ENCODE assay signal across 8 cellular contexts in genomic region chr6:152636675-152637421, GRCh38. TPM values are rescaled to one million over a fixed set of nuclear protein-coding genes. Genes with fewer than 3 reads are reported as not detected.
DNase-seq lines count a peak whose midpoint lies in the region; ATAC-seq, FAIRE-seq and TF ChIP-seq lines count a peak whose summit lies in the region.

Gene SYNE1 (minus strand): TSS chr6:152637362. CDS start chr6:152628331, 9,031 bp downstream.

- ATAC-seq in HG02938 (IDR thresholded peaks at IDR 0.05; ENCODE audit: unreplicated experiment) = peak; percentile 28
- ATAC-seq in activated T-cell treated with anti-CD3 and anti-CD28 coated beads, Interleukin-2, amount 50 U/mL, for 72 hours (replicated peaks in 1 of 2) = peak; percentile 72 to 78

- peak within 1 kb of the TSS; percentile 76 to 86 for H3K4me3 Mint-ChIP-seq in activated T-cell treated with anti-CD3 and anti-CD28 coated beads, Interleukin-2, amount 50 U/mL, for 72 hours

- no peak for FAIRE-seq in frontal cortex (lab: Jason Lieb, UNC)

- POLR2A ChIA-PET in RWPE1 (lab: Yijun Ruan, JAX; ENCODE audit: low non-redundant PET) = interaction anchor here (0.5 kb wide), 1 partner anchor 1732 kb away, joined by 3 read pairs; no protein-coding TSS in a partner anchor

- CTCF ChIA-PET in RWPE1 (lab: Yijun Ruan, JAX) = interaction anchor here (0.6 to 1.1 kb wide), 2 partner anchors 67 to 1642 kb away, joined by 3 to 4 read pairs; no protein-coding TSS in a partner anchor

- H3K9me3 Mint-ChIP-seq in activated T-cell treated with anti-CD3 and anti-CD28 coated beads, Interleukin-2, amount 50 U/mL, for 72 hours = no peaks in the 10 kb centered on the region

- H3K9me2 ChIP-seq in neural cell (ENCODE audit: insufficient read depth, low read length) = no peaks in the 10 kb centered on the region

- peaks cover 36% of the 10 kb centered on the region for H3K27me3 ChIP-seq in neural cell (ENCODE audit: insufficient read depth, low read depth, low read length)

- in situ Hi-C loops in GM13976 (cut with MboI; ENCODE audit: low sequenced_read_pairs, unreplicated experiment) = no loop called here

- peak within 1 kb of the TSS; percentile 62 for H3K4me2 ChIP-seq in neural cell (ENCODE audit: low read length)

- peak within 1 kb of the TSS; percentile 75 for H3K4me3 ChIP-seq in neural cell (ENCODE audit: low read length)

- H3K36me3 ChIP-seq in neural cell (ENCODE audit: insufficient read depth, low read length) = no peaks in the 10 kb centered on the region

- H2AFZ ChIP-seq in neural cell (ENCODE audit: low read depth, low read length) = peak within 1 kb of the TSS; percentile 37

- no peaks in the 10 kb centered on the region for H4K20me1 ChIP-seq in neural cell (ENCODE audit: insufficient read depth)

- H3F3A ChIP-seq in neural cell (ENCODE audit: insufficient read depth, low read length, poor library complexity, severe bottlenecking) = peaks cover 5% of the 10 kb centered on the region

- no peak for TF ChIP-seq CTCF in GM13976 (IDR thresholded peaks at IDR 0.05; ENCODE audit: borderline replicate concordance, control extremely low read depth, extremely low read depth, insufficient read depth, missing control alignments)
- no peak for TF ChIP-seq CTCF in neural cell (IDR thresholded peaks at IDR 0.05; ENCODE audit: poor library complexity, severe bottlenecking)
- no peak for TF ChIP-seq CTCF in RWPE1 (conservative IDR thresholded peaks at IDR 0.05; ENCODE audit: low read depth)

- H3K27ac Mint-ChIP-seq in activated T-cell treated with anti-CD3 and anti-CD28 coated beads, Interleukin-2, amount 50 U/mL, for 72 hours = no peak within 1 kb of the TSS

- H3K27me3 Mint-ChIP-seq in activated T-cell treated with anti-CD3 and anti-CD28 coated beads, Interleukin-2, amount 50 U/mL, for 72 hours (ENCODE audit: low read depth) = peaks cover 44% of the 10 kb centered on the region

- peaks cover 9% of the 10 kb centered on the region for H3K4me1 Mint-ChIP-seq in activated T-cell treated with anti-CD3 and anti-CD28 coated beads, Interleukin-2, amount 50 U/mL, for 72 hours (ENCODE audit: low read depth)

- DNase-seq in GM13976 (ENCODE audit: low spot score) (peak; percentile 41), frontal cortex (ENCODE audit: low spot score in 2 of 2) (peak; percentile 44 to 59), RWPE1 (ENCODE audit: low spot score) (no peak), dedifferentiated amniotic fluid mesenchymal stem cell (ENCODE audit: extremely low spot score) (no peak), midbrain (lab: John Stamatoyannopoulos, UW) (no peak)
- DNase-seq in activated T-cell treated with anti-CD3 and anti-CD28 coated beads, Interleukin-2, amount 50 U/mL, for 72 hours = peak in 1 of 2 donors; percentile 6

- H3K27ac ChIP-seq in neural cell (ENCODE audit: low read length) (peak within 1 kb of the TSS; percentile 26), RWPE1 (no peak within 1 kb of the TSS)

- no peaks in the 10 kb centered on the region for H3K9me3 ChIP-seq in neural cell (ENCODE audit: low read length)

- peaks cover 0 to 2% of the 10 kb centered on the region in 2 donors for H3K36me3 Mint-ChIP-seq in activated T-cell treated with anti-CD3 and anti-CD28 coated beads, Interleukin-2, amount 50 U/mL, for 72 hours (ENCODE audit: insufficient read depth in 2 of 2)

- TF ChIP-seq RAD21 in neural cell (conservative IDR thresholded peaks at IDR 0.05) = no peak

- peak within 1 kb of the TSS; percentile 68 for H3K9ac ChIP-seq in neural cell (ENCODE audit: low read length)

- no peaks in the 10 kb centered on the region for H3K79me2 ChIP-seq in neural cell (replicated peaks; ENCODE audit: insufficient read depth, low read length)

- TF ChIP-seq EP300 in neural cell (conservative IDR thresholded peaks at IDR 0.05; ENCODE audit: poor library complexity, severe bottlenecking) = no peak

TF ChIP-seq in neural cell, 6 proteins besides CTCF, POLR2A, EP300 and RAD21:
- TF ChIP-seq MXI1 (conservative IDR thresholded peaks at IDR 0.05; ENCODE audit: poor library complexity, severe bottlenecking) (peak; percentile 30), SMC3 (conservative IDR thresholded peaks at IDR 0.05; ENCODE audit: poor library complexity) (no peak), TAF1 (IDR thresholded peaks at IDR 0.05; ENCODE audit: low read depth) (peak; percentile 24)

RNA-seq across cellular contexts. Expression of gene SYNE1, which starts in this region (rescaled TPM):
- 10 to 100 TPM; 34.5 to 38.9 TPM for total RNA-seq in activated T-cell treated with anti-CD3 and anti-CD28 coated beads, Interleukin-2, amount 50 U/mL, for 72 hours
- 137 TPM for total RNA-seq in frontal cortex
- 31.7 and 38.5 TPM in 2 replicates for polyA plus RNA-seq in neural cell
- polyA minus RNA-seq in neural cell = 200 and 216 TPM in 2 replicates

Comparison
In these comparisons a context has a peak if more than half of its experiments do, and no peak if none do; other contexts are left out.
1. DNase-seq: peak in GM13976 (single experiment) and frontal cortex (2 of 2); none in RWPE1 (single experiment), dedifferentiated amniotic fluid mesenchymal stem cell (single experiment) and midbrain (single experiment).